16 cellular contexts compared by ENCODE assay signal in the genomic region with DNA sequence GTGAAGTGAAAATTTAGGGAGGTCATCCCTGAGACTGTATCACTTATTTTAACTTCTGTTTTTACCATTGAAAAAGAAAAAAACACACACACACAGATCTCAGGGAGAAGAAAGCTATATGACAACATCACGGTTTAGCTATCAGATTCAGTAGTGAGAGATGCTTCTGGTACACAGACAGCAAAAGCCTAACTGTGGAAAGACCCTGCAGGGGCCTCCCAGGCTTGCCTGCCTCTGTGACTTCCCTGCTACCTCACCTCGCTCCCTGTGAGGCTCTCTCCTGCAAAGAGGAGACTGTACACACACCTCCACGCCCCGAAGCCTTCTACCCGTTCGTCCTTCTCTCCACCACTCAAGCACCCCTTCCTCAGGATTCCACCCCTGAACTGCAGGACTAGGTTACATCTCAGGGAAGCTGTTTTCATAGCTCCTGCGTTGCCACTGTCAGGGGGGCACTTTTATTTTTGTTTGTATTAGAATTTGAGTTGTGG.
A peak's percentile ranks its signal among the peaks of the same experiment; 100 is the strongest.
DNase-seq lines count a peak whose midpoint lies in the region; ATAC-seq and TF ChIP-seq lines count a peak whose summit lies in the region.
"Had no signal": no experiment of that assay in that cellular context is flagged by ENCODE, and none has a peak within 500 bp of the region (broad histone marks: within the 10 kb centered on the region; RNA-seq: fewer than 3 reads in every experiment).

No MANE protein-coding gene starts in this region.

- CTCF ChIA-PET in activated CD8-positive, alpha-beta memory T cell treated with anti-CD3 and anti-CD28 coated beads, Interleukin-2, amount 10 ng/mL, durations not matched to agents 7 days and 5 days (lab: Charles Lee), result no interaction called here
- CTCF ChIA-PET in HEK293T (lab: Yijun Ruan, JAX), result interaction anchor here (1.6 kb wide), 1 partner anchor 89 kb away, joined by 8 read pairs; no protein-coding TSS in a partner anchor

- no peak overlapping the region for H2BK12ac ChIP-seq in neuronal stem cell (ENCODE audit: low read length)

- H3K27me3 ChIP-seq in neuronal stem cell (ENCODE audit: control insufficient read depth in 3 of 3, insufficient read depth in 3 of 3, low read depth in 1 of 3, low read length in 3 of 3), result no peaks in the 10 kb centered on the region
- no peaks in the 10 kb centered on the region for H3K27me3 ChIP-seq in esophagus muscularis mucosa
- H3K27me3 ChIP-seq: ovary, suprapubic skin had no signal

- H3K9me3 ChIP-seq in neuronal stem cell (replicated peaks in 1 of 2; ENCODE audit: control insufficient read depth in 2 of 2, insufficient read depth in 1 of 2, low read depth in 1 of 2, low read length in 2 of 2) (no peaks in the 10 kb centered on the region), esophagus muscularis mucosa (no peaks in the 10 kb centered on the region)
- H3K9me3 ChIP-seq: HAP-1, ovary, suprapubic skin had no signal

- peak overlapping the region; percentile 92 for H2AFZ ChIP-seq in neuronal stem cell (ENCODE audit: low read length)

- H3K27ac ChIP-seq in neuronal stem cell (replicated peaks; ENCODE audit: low read length) (no peak overlapping the region), esophagus muscularis mucosa (replicated peaks in 1 of 4) (peak overlapping the region in 1 of 4 donors; percentile 7)
- H3K27ac ChIP-seq: ovary, suprapubic skin had no signal

- H2BK120ac ChIP-seq in neuronal stem cell (ENCODE audit: low read depth, low read length), result no peak overlapping the region

- H3K36me3 ChIP-seq in neuronal stem cell (replicated peaks in 1 of 2; ENCODE audit: control insufficient read depth in 2 of 2, insufficient read depth in 2 of 2, low read length in 2 of 2), result no peaks in the 10 kb centered on the region
- no peaks in the 10 kb centered on the region for H3K36me3 ChIP-seq in esophagus muscularis mucosa
- H3K36me3 ChIP-seq: HAP-1, ovary, suprapubic skin had no signal

- H3K4me1 ChIP-seq in neuronal stem cell (ENCODE audit: control insufficient read depth in 2 of 2, insufficient read depth in 1 of 2, low read depth in 1 of 2, low read length in 2 of 2) (peaks cover 8 to 9% of the 10 kb centered on the region in 2 donors), esophagus muscularis mucosa (peaks cover 0 to 5% (median 0%) of the 10 kb centered on the region in 4 donors)

- no peak for TF ChIP-seq EP300 in esophagus muscularis mucosa (IDR thresholded peaks at IDR 0.05)

- no peak for TF ChIP-seq POLR2A in esophagus muscularis mucosa (IDR thresholded peaks at IDR 0.05; ENCODE audit: low read depth)

- H3K18ac ChIP-seq in neuronal stem cell (ENCODE audit: low read length), result no peak overlapping the region

- H3K14ac ChIP-seq in neuronal stem cell (ENCODE audit: low read length), result no peak overlapping the region

- TF ChIP-seq CTCF in esophagus muscularis mucosa (IDR thresholded peaks at IDR 0.05), result no peak

- H3K23ac ChIP-seq in neuronal stem cell (ENCODE audit: low read depth, low read length, poor library complexity), result no peak overlapping the region

- no peak overlapping the region for H2BK15ac ChIP-seq in neuronal stem cell (ENCODE audit: low read length)

- no peak overlapping the region for H3K4ac ChIP-seq in neuronal stem cell (ENCODE audit: low read length)

- WGBS in neuronal stem cell (ENCODE audit: extremely low coverage in 2 of 2, insufficient read length in 2 of 2, insufficient replicate concordance in 1 of 2), 2 donors, result no CpG with 5 or more reads among the region's 7 CpGs
- WGBS in esophagus muscularis mucosa, result 69% methylated on average over 7 of the region's 7 CpGs

- H2BK5ac ChIP-seq in neuronal stem cell (ENCODE audit: low read length), result no peak overlapping the region

- H4K8ac ChIP-seq in neuronal stem cell (ENCODE audit: low read depth, low read length), result no peak overlapping the region

- H3K9me3 Mint-ChIP-seq in activated CD8-positive, alpha-beta memory T cell treated with anti-CD3 and anti-CD28 coated beads, Interleukin-2, amount 10 ng/mL, durations not matched to agents 7 days and 5 days (ENCODE audit: low read depth), result no peaks in the 10 kb centered on the region
- H3K9me3 Mint-ChIP-seq in central memory CD8-positive, alpha-beta T cell, result no peaks in the 10 kb centered on the region

- H3K79me1 ChIP-seq in neuronal stem cell (ENCODE audit: low read depth, low read length), result no peaks in the 10 kb centered on the region

- peaks cover 7% of the 10 kb centered on the region for H3K4me1 Mint-ChIP-seq in activated CD8-positive, alpha-beta memory T cell treated with anti-CD3 and anti-CD28 coated beads, Interleukin-2, amount 10 ng/mL, durations not matched to agents 7 days and 5 days
- H3K4me1 Mint-ChIP-seq in central memory CD8-positive, alpha-beta T cell, result no peaks in the 10 kb centered on the region

- peak overlapping the region; percentile 47 for H3K4me3 Mint-ChIP-seq in activated CD8-positive, alpha-beta memory T cell treated with anti-CD3 and anti-CD28 coated beads, Interleukin-2, amount 10 ng/mL, durations not matched to agents 7 days and 5 days
- H3K4me3 Mint-ChIP-seq in central memory CD8-positive, alpha-beta T cell, result peak overlapping the region; percentile 36

- H3K4me3 ChIP-seq in neuronal stem cell (ENCODE audit: low read length in 2 of 2), result no peak overlapping the region
- no peak overlapping the region for H3K4me3 ChIP-seq in esophagus muscularis mucosa
- H3K4me3 ChIP-seq: HAP-1, ovary, suprapubic skin had no signal

- POLR2A ChIA-PET in HEK293T (lab: Yijun Ruan, JAX), result interaction anchor here (0.7 to 1.3 kb wide), 3 partner anchors 62 to 161 kb away, joined by 3 to 6 read pairs (median 3); a partner anchor contains a TSS

- H3K27ac Mint-ChIP-seq in activated CD8-positive, alpha-beta memory T cell treated with anti-CD3 and anti-CD28 coated beads, Interleukin-2, amount 10 ng/mL, durations not matched to agents 7 days and 5 days, result no peak overlapping the region
- no peak overlapping the region for H3K27ac Mint-ChIP-seq in central memory CD8-positive, alpha-beta T cell (ENCODE audit: low read depth)

- no peak overlapping the region for H3K4me2 ChIP-seq in neuronal stem cell (ENCODE audit: insufficient read depth, low read length, poor library complexity, severe bottlenecking)

- peaks cover 2% of the 10 kb centered on the region for H3K27me3 Mint-ChIP-seq in activated CD8-positive, alpha-beta memory T cell treated with anti-CD3 and anti-CD28 coated beads, Interleukin-2, amount 10 ng/mL, durations not matched to agents 7 days and 5 days
- peaks cover 15% of the 10 kb centered on the region for H3K27me3 Mint-ChIP-seq in central memory CD8-positive, alpha-beta T cell

- no peaks in the 10 kb centered on the region for H3K36me3 Mint-ChIP-seq in activated CD8-positive, alpha-beta memory T cell treated with anti-CD3 and anti-CD28 coated beads, Interleukin-2, amount 10 ng/mL, durations not matched to agents 7 days and 5 days
- no peaks in the 10 kb centered on the region for H3K36me3 Mint-ChIP-seq in central memory CD8-positive, alpha-beta T cell (ENCODE audit: insufficient read depth)

- DNase-seq in activated CD8-positive, alpha-beta memory T cell treated with anti-CD3 and anti-CD28 coated beads, Interleukin-2, amount 10 ng/mL, durations not matched to agents 7 days and 5 days, result no peak
- no peak for DNase-seq in activated CD8-positive, alpha-beta memory T cell treated with anti-CD3 and anti-CD28 coated beads, Interleukin-2, amount 50 U/mL, for 4 hours
- DNase-seq in HEK293T (ENCODE audit: extremely low spot score) (peak; percentile 5), neuronal stem cell (ENCODE audit: low spot score) (no peak), esophagus muscularis mucosa (ENCODE audit: extremely low spot score) (no peak), COR-L47 (lab: John Stamatoyannopoulos, UW) (no peak)
- DNase-seq in central memory CD8-positive, alpha-beta T cell (ENCODE audit: low spot score in 2 of 2), result no peak
- DNase-seq: ACHN; mammary epithelial cell; NCI-H2029 treated with DMSO at 0.1 percent for 48 hours; NCI-H748 treated with DMSO at 0.1 percent for 48 hours; ovary; stimulated activated CD4-positive, alpha-beta T cell treated with anti-CD3 and anti-CD28 coated beads, Interleukin-12 subunit alpha, Interleukin-12 subunit beta, amount 100 ng/mL, for 4 hours had no signal

- H4K91ac ChIP-seq in neuronal stem cell (ENCODE audit: low read depth, low read length, poor library complexity), result no peak overlapping the region

- H2AK5ac ChIP-seq in neuronal stem cell (ENCODE audit: low read depth, low read length), result no peak overlapping the region

- H3K9ac ChIP-seq in neuronal stem cell (ENCODE audit: low read depth, low read length, poor library complexity), result no peak overlapping the region

- ATAC-seq in activated CD8-positive, alpha-beta memory T cell treated with anti-CD3 and anti-CD28 coated beads, Interleukin-2, amount 10 ng/mL, durations not matched to agents 7 days and 5 days, result no peak
- ATAC-seq in central memory CD8-positive, alpha-beta T cell (replicated peaks; ENCODE audit: extremely low read depth, poor library complexity, severe bottlenecking), result no peak
- ATAC-seq in HG03439 (IDR thresholded peaks at IDR 0.05; ENCODE audit: unreplicated experiment), result no peak

- intact Hi-C loops in esophagus muscularis mucosa (cut with DNase I), result no loop called here

TF ChIP-seq in HEK293T, 16 proteins besides CTCF, POLR2A, EP300 and RAD21:
- TF ChIP-seq TARDBP (IDR thresholded peaks at IDR 0.05) (no peak), ELF4 (IDR thresholded peaks at IDR 0.05) (no peak), SUZ12 (IDR thresholded peaks at IDR 0.05) (no peak), FOXM1 (IDR thresholded peaks at IDR 0.05; ENCODE audit: borderline replicate concordance) (no peak), BHLHE40 (IDR thresholded peaks at IDR 0.05; ENCODE audit: borderline replicate concordance) (no peak), HDGF (IDR thresholded peaks at IDR 0.05; ENCODE audit: borderline replicate concordance) (no peak), FOXK2 (IDR thresholded peaks at IDR 0.05) (no peak), ZNF384 (IDR thresholded peaks at IDR 0.05) (no peak), CTBP1 (IDR thresholded peaks at IDR 0.05; ENCODE audit: borderline replicate concordance) (no peak), NFRKB (IDR thresholded peaks at IDR 0.05) (no peak), FOXA1 (IDR thresholded peaks at IDR 0.05) (no peak), SP1 (IDR thresholded peaks at IDR 0.05) (no peak)
